Comparison of ENCODE assay signal across 30 cellular contexts in genomic region chr3:64179249-64179648, GRCh38. TPM values are rescaled to one million over a fixed set of nuclear protein-coding genes. Genes with fewer than 3 reads are reported as not detected.
DNase-seq lines count a peak whose midpoint lies in the region; ATAC-seq, FAIRE-seq and TF ChIP-seq lines count a peak whose summit lies in the region.
"Had no signal": no experiment of that assay in that cellular context is flagged by ENCODE, and none has a peak within 500 bp of the region (broad histone marks: within the 10 kb centered on the region; RNA-seq: fewer than 3 reads in every experiment).

No MANE protein-coding gene starts in this region.

- no peak for ATAC-seq in A549
- no peak for ATAC-seq in pancreas
- ATAC-seq: activated T-cell treated with anti-CD3 and anti-CD28 coated beads, Interleukin-2, amount 50 U/mL, for 4 hours; effector memory CD8-positive, alpha-beta T cell; stimulated activated naive B cell treated with anti-CD40 and anti-IgM and Interleukin-4, amounts not matched to agents 10 μg/mL and 1 μg/mL and 100 μg/mL, for 72 hours had no signal

- H3K23ac ChIP-seq in H9 (ENCODE audit: insufficient read length, low read depth, low read length): no peak overlapping the region

- no peak overlapping the region for H3K4ac ChIP-seq in H9 (ENCODE audit: low read depth, low read length)

- no peak overlapping the region for H3K9ac ChIP-seq in H9 (ENCODE audit: extremely low read depth, insufficient read length, low read length)

- no peak overlapping the region for H2BK5ac ChIP-seq in H9 (ENCODE audit: insufficient read length, low read length)

- H3K9me3 ChIP-seq in A549 (peaks cover 7% of the 10 kb centered on the region; the same call in 1 of the 3 replicates), H9 (ENCODE audit: control insufficient read depth, low read depth, low read length) (no peaks in the 10 kb centered on the region), hepatocyte (ENCODE audit: low read depth) (no peaks in the 10 kb centered on the region), pancreas (no peaks in the 10 kb centered on the region)
- H3K9me3 ChIP-seq: esophagus squamous epithelium, spleen, thoracic aorta, vagina had no signal

- no peak for TF ChIP-seq EP300 in A549 (IDR thresholded peaks at IDR 0.05)

- H3T11ph ChIP-seq in H9 (ENCODE audit: low read length): no peak overlapping the region

- H3K4me3 Mint-ChIP-seq in H9: no peak overlapping the region
- no peak overlapping the region for H3K4me3 Mint-ChIP-seq in chondrocyte (ENCODE audit: unreplicated experiment)
- no peak overlapping the region for H3K4me3 Mint-ChIP-seq in activated T-helper 1 cell treated with anti-CD3 and anti-CD28 coated beads, Interleukin-12 subunit alpha, Interleukin-12 subunit beta, Interleukin-2, Interleukin-4 antibody, amounts not matched to agents 30 ng/mL and 10 ng/mL and 1 ng/mL, durations not matched to agents 14 hours and 24 hours and 36 hours
- H3K4me3 Mint-ChIP-seq: activated T-cell treated with anti-CD3 and anti-CD28 coated beads, Interleukin-2, amount 50 U/mL, for 4 hours; brain; CD4-positive, alpha-beta T cell; effector memory CD8-positive, alpha-beta T cell; IgD-negative memory B cell; stimulated activated naive B cell treated with anti-CD40 and anti-IgM and Interleukin-4, amounts not matched to agents 10 μg/mL and 1 μg/mL and 100 μg/mL, for 72 hours had no signal

- H3K79me1 ChIP-seq in H9 (ENCODE audit: insufficient read depth, low read depth, low read length, poor library complexity, severe bottlenecking): no peaks in the 10 kb centered on the region

- intact Hi-C loops in activated T-helper 1 cell treated with anti-CD3 and anti-CD28 coated beads, Interleukin-12 subunit alpha, Interleukin-12 subunit beta, Interleukin-2, Interleukin-4 antibody, amounts not matched to agents 30 ng/mL and 10 ng/mL and 1 ng/mL, durations not matched to agents 14 hours and 24 hours and 36 hours (cut with micrococcal nuclease): no loop called here
- intact Hi-C loops in posterior vena cava (cut with DNase I) (no loop called here), pancreas (cut with DNase I) (no loop called here)

- H3K27me3 Mint-ChIP-seq in H9 (ENCODE audit: low read depth) (no peaks in the 10 kb centered on the region; the same call in 1 of the 2 replicates), chondrocyte (ENCODE audit: low read depth) (no peaks in the 10 kb centered on the region)
- peaks cover 5% of the 10 kb centered on the region for H3K27me3 Mint-ChIP-seq in activated T-helper 1 cell treated with anti-CD3 and anti-CD28 coated beads, Interleukin-12 subunit alpha, Interleukin-12 subunit beta, Interleukin-2, Interleukin-4 antibody, amounts not matched to agents 30 ng/mL and 10 ng/mL and 1 ng/mL, durations not matched to agents 14 hours and 24 hours and 36 hours (ENCODE audit: insufficient read depth)
- H3K27me3 Mint-ChIP-seq: brain had no signal

- peaks cover 7 to 10% of the 10 kb centered on the region in 2 experiments for H3K4me1 Mint-ChIP-seq in H9
- peaks cover 52% of the 10 kb centered on the region for H3K4me1 Mint-ChIP-seq in chondrocyte (ENCODE audit: low read depth)
- no peaks in the 10 kb centered on the region for H3K4me1 Mint-ChIP-seq in activated T-helper 1 cell treated with anti-CD3 and anti-CD28 coated beads, Interleukin-12 subunit alpha, Interleukin-12 subunit beta, Interleukin-2, Interleukin-4 antibody, amounts not matched to agents 30 ng/mL and 10 ng/mL and 1 ng/mL, durations not matched to agents 14 hours and 24 hours and 36 hours (ENCODE audit: low read depth)
- H3K4me1 Mint-ChIP-seq: brain; naive B cell; stimulated activated naive B cell treated with anti-CD40 and anti-IgM and Interleukin-4, amounts not matched to agents 10 μg/mL and 1 μg/mL and 100 μg/mL, for 72 hours had no signal

- peaks cover 36% of the 10 kb centered on the region; the same call in 2 of the 3 replicates for H3K4me1 ChIP-seq in A549
- H3K4me1 ChIP-seq in H9 (ENCODE audit: insufficient read depth, low read length): peaks cover 3% of the 10 kb centered on the region; the same call in 1 of the 2 replicates
- H3K4me1 ChIP-seq in hepatocyte (ENCODE audit: insufficient read depth): peaks cover 6% of the 10 kb centered on the region
- no peaks in the 10 kb centered on the region for H3K4me1 ChIP-seq in pancreas
- H3K4me1 ChIP-seq: spleen had no signal

- H2BK12ac ChIP-seq in H9 (ENCODE audit: insufficient read length, low read depth, low read length): no peak overlapping the region

- no peak overlapping the region for H2AK5ac ChIP-seq in H9 (ENCODE audit: insufficient read length, low read length)

- DNase-seq in A549 (ENCODE audit: low read depth in 1 of 2, low spot score in 1 of 2) (no peak), H9 (no peak), chondrocyte (ENCODE audit: low spot score) (no peak), hepatocyte (ENCODE audit: low spot score) (no peak), posterior vena cava (ENCODE audit: low spot score) (no peak), pancreas (no peak)
- DNase-seq in activated CD4-positive, alpha-beta T cell treated with anti-CD3 and anti-CD28 coated beads, Interleukin-2, amount 50 U/mL, for 4 hours: no peak
- no peak for DNase-seq in activated T-helper 1 cell treated with anti-CD3 and anti-CD28 coated beads, Interleukin-12 subunit alpha, Interleukin-12 subunit beta, Interleukin-2, Interleukin-4 antibody, amounts not matched to agents 30 ng/mL and 10 ng/mL and 1 ng/mL, durations not matched to agents 14 hours and 24 hours and 36 hours (ENCODE audit: low spot score)
- DNase-seq: activated CD4-positive, alpha-beta T cell treated with anti-CD3 and anti-CD28 coated beads for 4 hours; activated naive CD4-positive, alpha-beta T cell; activated T-cell treated with anti-CD3 and anti-CD28 coated beads, Interleukin-2, amount 50 U/mL, for 4 hours; CD4-positive, alpha-beta T cell; effector memory CD8-positive, alpha-beta T cell; esophagus squamous epithelium; naive B cell; NCI-H1417 treated with DMSO at 0.1 percent for 48 hours; NCI-H446 treated with DMSO at 0.1 percent for 48 hours; occipital lobe; PC-9; retina; SHP77 treated with DMSO at 0.1 percent for 48 hours; spleen; stimulated activated CD4-positive, alpha-beta T cell treated with anti-CD3 and anti-CD28 coated beads, Interleukin-2, amount 100 ng/mL, for 48 hours; stimulated activated naive B cell treated with anti-CD40 and anti-IgM and Interleukin-4, amounts not matched to agents 10 μg/mL and 1 μg/mL and 100 μg/mL, for 72 hours; T-helper 2 cell had no signal

- H2BK15ac ChIP-seq in H9 (ENCODE audit: low read depth, low read length): no peak overlapping the region

- no peaks in the 10 kb centered on the region for H3K36me3 ChIP-seq in hepatocyte (replicated peaks; ENCODE audit: insufficient read depth, low read depth)
- H3K36me3 ChIP-seq in pancreas: no peaks in the 10 kb centered on the region
- H3K36me3 ChIP-seq: esophagus squamous epithelium, spleen, thoracic aorta, vagina had no signal

- TF ChIP-seq CTCF in A549 (IDR thresholded peaks at IDR 0.05): no peak
- TF ChIP-seq CTCF in H9 (conservative IDR thresholded peaks at IDR 0.05): peak; percentile 32; the same call in 2 of the 3 replicates
- TF ChIP-seq CTCF in chondrocyte (IDR thresholded peaks at IDR 0.05): peak; percentile 58
- TF ChIP-seq CTCF in hepatocyte (IDR thresholded peaks at IDR 0.05; ENCODE audit: poor library complexity): peak; percentile 7
- no peak for TF ChIP-seq CTCF in pancreas (IDR thresholded peaks at IDR 0.05)

- H3K4me3 ChIP-seq in A549 (no peak overlapping the region), hepatocyte (no peak overlapping the region), pancreas (no peak overlapping the region)
- H3K4me3 ChIP-seq: esophagus squamous epithelium, PC-9, spleen, thoracic aorta, vagina had no signal

- no peak overlapping the region for H4K5ac ChIP-seq in H9 (ENCODE audit: insufficient read length, low read depth, low read length)

- 0 out of 5 replicates have a peak, but pooled peaks cover 0 to 4% of the 10 kb centered on the region in 2 experiments for H3K9me3 Mint-ChIP-seq in H9
- no peaks in the 10 kb centered on the region for H3K9me3 Mint-ChIP-seq in chondrocyte (ENCODE audit: low read depth)
- H3K9me3 Mint-ChIP-seq in activated T-helper 1 cell treated with anti-CD3 and anti-CD28 coated beads, Interleukin-12 subunit alpha, Interleukin-12 subunit beta, Interleukin-2, Interleukin-4 antibody, amounts not matched to agents 30 ng/mL and 10 ng/mL and 1 ng/mL, durations not matched to agents 14 hours and 24 hours and 36 hours: no peaks in the 10 kb centered on the region
- H3K9me3 Mint-ChIP-seq: activated T-cell treated with anti-CD3 and anti-CD28 coated beads, Interleukin-2, amount 50 U/mL, for 4 hours; CD4-positive, alpha-beta T cell; effector memory CD8-positive, alpha-beta T cell; naive B cell; stimulated activated naive B cell treated with anti-CD40 and anti-IgM and Interleukin-4, amounts not matched to agents 10 μg/mL and 1 μg/mL and 100 μg/mL, for 72 hours had no signal

- FAIRE-seq in A549 (lab: Jason Lieb, UNC) (no peak), pancreas (lab: Jason Lieb, UNC) (no peak)
- FAIRE-seq: colon had no signal

- POLR2A ChIA-PET in A549 (lab: Yijun Ruan, JAX): no interaction called here

- H3K56ac ChIP-seq in H9 (ENCODE audit: insufficient read length, low read depth, low read length): no peak overlapping the region

- H3K27me3 ChIP-seq in H9 (ENCODE audit: insufficient read depth, low read length) (no peaks in the 10 kb centered on the region), hepatocyte (no peaks in the 10 kb centered on the region), pancreas (no peaks in the 10 kb centered on the region)
- H3K27me3 ChIP-seq: esophagus squamous epithelium, spleen, vagina had no signal

- CTCF ChIA-PET in A549 (lab: Yijun Ruan, JAX): no interaction called here

- H3K4me2 ChIP-seq in A549 (peak overlapping the region; percentile 43; the same call in 2 of the 3 replicates), H9 (ENCODE audit: insufficient read depth, insufficient read length, low read length) (no peak overlapping the region), hepatocyte (no peak overlapping the region)
- H3K4me2 ChIP-seq: PC-9 had no signal

- H3K9me2 ChIP-seq in hepatocyte (replicated peaks; ENCODE audit: insufficient read depth): no peaks in the 10 kb centered on the region

- no peak overlapping the region for H3K27ac Mint-ChIP-seq in H9
- H3K27ac Mint-ChIP-seq in chondrocyte (ENCODE audit: unreplicated experiment): no peak overlapping the region
- H3K27ac Mint-ChIP-seq in activated T-helper 1 cell treated with anti-CD3 and anti-CD28 coated beads, Interleukin-12 subunit alpha, Interleukin-12 subunit beta, Interleukin-2, Interleukin-4 antibody, amounts not matched to agents 30 ng/mL and 10 ng/mL and 1 ng/mL, durations not matched to agents 14 hours and 24 hours and 36 hours: no peak overlapping the region
- H3K27ac Mint-ChIP-seq: brain; CD4-positive, alpha-beta T cell; effector memory CD8-positive, alpha-beta T cell; IgD-negative memory B cell; naive B cell; stimulated activated naive B cell treated with anti-CD40 and anti-IgM and Interleukin-4, amounts not matched to agents 10 μg/mL and 1 μg/mL and 100 μg/mL, for 72 hours had no signal

- H3K27ac ChIP-seq in A549 (peak overlapping the region in 1 of 2 experiments; percentile 74; a peak in 4 of 6 replicates), H9 (ENCODE audit: insufficient read length, low read depth, low read length) (no peak overlapping the region), hepatocyte (no peak overlapping the region), pancreas (no peak overlapping the region)
- H3K27ac ChIP-seq: esophagus squamous epithelium, PC-9, spleen, thoracic aorta, vagina had no signal

- H2BK120ac ChIP-seq in H9 (ENCODE audit: low read depth, low read length, poor library complexity, severe bottlenecking): no peak overlapping the region

- H2AFZ ChIP-seq in H9 (ENCODE audit: low read length) (no peak overlapping the region), hepatocyte (no peak overlapping the region)
- H2AFZ ChIP-seq: PC-9 had no signal

- no peak overlapping the region for H4K8ac ChIP-seq in H9 (replicated peaks; ENCODE audit: insufficient read length, low read depth, low read length)

- H3K79me2 ChIP-seq in H9 (ENCODE audit: insufficient read depth, low read length): no peaks in the 10 kb centered on the region
- peaks cover 18% of the 10 kb centered on the region for H3K79me2 ChIP-seq in hepatocyte

- H2BK20ac ChIP-seq in H9 (ENCODE audit: low read depth, low read length, poor library complexity, severe bottlenecking): no peak overlapping the region

- 98% methylated on average over 4 of the region's 4 CpGs for WGBS in A549 (ENCODE audit: missing lambda C conversion rate)
- no CpG with 5 or more reads among the region's 4 CpGs for WGBS in H9 (ENCODE audit: extremely low coverage, insufficient read length, low lambda C conversion rate)
- 97% methylated on average over 4 of the region's 4 CpGs for WGBS in hepatocyte (ENCODE audit: low lambda C conversion rate, missing lambda C conversion rate)
- 90 to 96% methylated on average over 4 of the region's 4 CpGs for WGBS in pancreas, 2 donors

- 0 out of 7 replicates have a peak, but pooled peaks cover 0 to 2% (median 0%) of the 10 kb centered on the region in 3 experiments for H3K36me3 Mint-ChIP-seq in H9 (ENCODE audit: insufficient read depth in 1 of 3, low read depth in 3 of 3)
- peaks cover 8% of the 10 kb centered on the region for H3K36me3 Mint-ChIP-seq in chondrocyte (ENCODE audit: low read depth)
- no peaks in the 10 kb centered on the region for H3K36me3 Mint-ChIP-seq in activated T-helper 1 cell treated with anti-CD3 and anti-CD28 coated beads, Interleukin-12 subunit alpha, Interleukin-12 subunit beta, Interleukin-2, Interleukin-4 antibody, amounts not matched to agents 30 ng/mL and 10 ng/mL and 1 ng/mL, durations not matched to agents 14 hours and 24 hours and 36 hours (ENCODE audit: low read depth)
- H3K36me3 Mint-ChIP-seq: naive B cell; stimulated activated naive B cell treated with anti-CD40 and anti-IgM and Interleukin-4, amounts not matched to agents 10 μg/mL and 1 μg/mL and 100 μg/mL, for 72 hours had no signal

- H3K23me2 ChIP-seq in H9 (ENCODE audit: insufficient read length, low read depth, low read length, poor library complexity, severe bottlenecking): no peaks in the 10 kb centered on the region

- H4K20me1 ChIP-seq in H9 (ENCODE audit: control insufficient read depth, insufficient read depth, insufficient read length): no peaks in the 10 kb centered on the region
- no peaks in the 10 kb centered on the region for H4K20me1 ChIP-seq in hepatocyte (ENCODE audit: insufficient read depth, poor library complexity, severe bottlenecking)

- H3K18ac ChIP-seq in H9 (ENCODE audit: insufficient read length, low read depth, low read length): no peak overlapping the region

- TF ChIP-seq POLR2A in A549 (IDR thresholded peaks at IDR 0.05; ENCODE audit: low read length): no peak

- TF ChIP-seq RAD21 in A549 (conservative IDR thresholded peaks at IDR 0.05 in 1 of 2, IDR thresholded peaks at IDR 0.05 in 1 of 2): peak in 1 of 2 experiments; percentile 12; a peak in 1 of 5 replicates

- no peak overlapping the region for H4K91ac ChIP-seq in H9 (ENCODE audit: insufficient read length, low read depth, low read length)

- H3K14ac ChIP-seq in H9 (ENCODE audit: insufficient read depth, low read length): no peak overlapping the region

RNA-seq across cellular contexts. Expression of gene PRICKLE2, which starts 46.0 kb away (rescaled TPM):
- polyA plus RNA-seq in A549 (2011; rRNA removed) (6.3 and 8.0 TPM in 2 replicates), A549 (2017; fragmentation: RNase III; extraction: RNeasy Plus Mini Kit Qiagen cat#74134 plus additional on column Dnase treatment) (4.9 to 6.2 TPM (median 5.3 TPM) in 3 replicates), hepatocyte (8.5 TPM in 2 replicates), pancreas (1 to 10 TPM; 1.5 to 4.1 TPM)
- polyA plus RNA-seq in A549 (2012; cell fraction: cytosol; rRNA removed): 1.0 and 1.2 TPM in 2 replicates
- 4.5 and 4.8 TPM in 2 replicates for polyA plus RNA-seq in A549 (2012; cell fraction: nucleus; rRNA removed)
- polyA minus RNA-seq in A549 (2011; rRNA and poly(A)+ RNA removed): 35.2 and 39.1 TPM in 2 replicates
- total RNA-seq in H9 (2021) (3.2 and 3.4 TPM in 2 replicates), chondrocyte (48.2 to 103 TPM (median 60.5 TPM) in 3 replicates), hepatocyte (21.1 and 30.3 TPM in 2 replicates), posterior vena cava (10 to 100 TPM; 26.3 to 34.9 TPM), pancreas (10 to 100 TPM in 2 of 6 donors, 1 to 10 TPM in 4; 5.0 to 13.9 (median 8.7) TPM)
- total RNA-seq in activated T-helper 1 cell treated with anti-CD3 and anti-CD28 coated beads, Interleukin-12 subunit alpha, Interleukin-12 subunit beta, Interleukin-2, Interleukin-4 antibody, amounts not matched to agents 30 ng/mL and 10 ng/mL and 1 ng/mL, durations not matched to agents 14 hours and 24 hours and 36 hours: not detected in 2 replicates
- total RNA-seq: activated T-cell treated with anti-CD3 and anti-CD28 coated beads, Interleukin-2, amount 50 U/mL, for 4 hours; CD4-positive, alpha-beta T cell had no signal

Comparison
In these comparisons a context has a peak if more than half of its experiments do, and no peak if none do; other contexts are left out.
1. CTCF ChIP-seq: peak in H9 (single experiment), chondrocyte (single experiment) and hepatocyte (single experiment); none in A549 (single experiment) and pancreas (0 of 4).